ENCODE assay signal across 31 cellular contexts in the genomic region with DNA sequence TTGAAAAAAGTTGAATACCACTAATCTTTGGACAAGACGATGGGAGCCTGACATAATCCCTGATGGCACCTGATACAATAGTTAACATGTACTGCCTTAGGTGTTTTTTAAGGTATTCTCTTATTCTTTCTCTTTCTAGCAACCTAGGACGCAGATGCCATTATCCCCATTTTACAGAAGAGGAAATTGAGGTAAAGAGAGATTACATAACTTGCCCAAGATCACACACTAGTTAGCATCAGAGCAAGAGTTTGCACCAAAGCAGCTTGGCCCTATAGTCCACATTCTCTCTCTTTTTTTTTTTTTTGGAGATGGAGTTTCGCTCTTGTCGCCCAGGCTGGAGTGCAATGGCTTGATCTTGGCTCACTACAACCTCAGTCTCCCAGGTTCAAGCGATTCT.
"Had no signal": no experiment of that assay in that cellular context is flagged by ENCODE, and none has a peak within 500 bp of the region (broad histone marks: within the 10 kb centered on the region; RNA-seq: fewer than 3 reads in every experiment).

No MANE protein-coding gene starts in this region.

- H3K9me3 Mint-ChIP-seq: mesothelial cell of epicardium; naive thymus-derived CD4-positive, alpha-beta T cell; natural killer cell treated with Interleukin-12 subunit alpha and Interleukin-12 subunit beta and Interleukin-15 and Interleukin-18, amount 100 ng/mL, for 72 hours; neural progenitor cell; stimulated activated effector memory CD8-positive, alpha-beta T cell treated with anti-CD3 and anti-CD28 coated beads, Interleukin-12 subunit alpha, Interleukin-12 subunit beta, amount 100 ng/mL, for 72 hours; stimulated activated naive CD8-positive, alpha-beta T cell treated with anti-CD3 and anti-CD28 coated beads, Interleukin-15, Interleukin-2, amounts not matched to agents 100 ng/mL and 50 ng/mL, for 24 hours; type B pancreatic cell had no signal

- H3K9me3 ChIP-seq: lower lobe of right lung, mucosa of descending colon, neutrophil, pancreas, prostate gland, sigmoid colon, spleen, suprapubic skin, thoracic aorta, tibial artery, uterus had no signal

- FAIRE-seq: keratinocyte, pancreas, small intestine had no signal

- H3K36me3 Mint-ChIP-seq: mesothelial cell of epicardium; naive thymus-derived CD4-positive, alpha-beta T cell; natural killer cell treated with Interleukin-12 subunit alpha and Interleukin-12 subunit beta and Interleukin-15 and Interleukin-18, amount 100 ng/mL, for 72 hours; neural progenitor cell; stimulated activated effector memory CD8-positive, alpha-beta T cell treated with anti-CD3 and anti-CD28 coated beads, Interleukin-12 subunit alpha, Interleukin-12 subunit beta, amount 100 ng/mL, for 72 hours; type B pancreatic cell had no signal

- H3K4me3 ChIP-seq: lower lobe of right lung, mucosa of descending colon, pancreas, prostate gland, sigmoid colon, spleen, suprapubic skin, thoracic aorta, tibial artery, uterus had no signal

- ATAC-seq: left cardiac atrium; left lobe of liver; lower lobe of right lung; mucosa of descending colon; naive thymus-derived CD4-positive, alpha-beta T cell; natural killer cell treated with Interleukin-12 subunit alpha and Interleukin-12 subunit beta and Interleukin-15 and Interleukin-18, amount 100 ng/mL, for 72 hours; pancreas; right cardiac atrium; stimulated activated effector memory CD8-positive, alpha-beta T cell treated with anti-CD3 and anti-CD28 coated beads, Interleukin-12 subunit alpha, Interleukin-12 subunit beta, amount 100 ng/mL, for 72 hours had no signal

- DNase-seq: hippocampal formation; kidney glomerular epithelial cell; left cardiac atrium; lower lobe of right lung; mammary epithelial cell; mesendoderm; mucosa of descending colon; naive thymus-derived CD4-positive, alpha-beta T cell; occipital lobe; pancreas; retina; right cardiac atrium; sigmoid colon; small intestine; spleen; stimulated activated CD4-positive, alpha-beta T cell treated with anti-CD3 and anti-CD28 coated beads, Interleukin-4, amount 100 ng/mL, for 24 hours; stimulated activated naive CD4-positive, alpha-beta T cell; tibial artery; uterus had no signal

- H3K4me1 ChIP-seq: prostate gland, uterus had no signal

- H3K36me3 ChIP-seq: lower lobe of right lung, neural progenitor cell, neutrophil, pancreas, prostate gland, sigmoid colon, spleen, suprapubic skin, thoracic aorta, tibial artery, uterus had no signal

- H3K27ac Mint-ChIP-seq: naive thymus-derived CD4-positive, alpha-beta T cell; natural killer cell treated with Interleukin-12 subunit alpha and Interleukin-12 subunit beta and Interleukin-15 and Interleukin-18, amount 100 ng/mL, for 72 hours; neural progenitor cell; stimulated activated effector memory CD8-positive, alpha-beta T cell treated with anti-CD3 and anti-CD28 coated beads, Interleukin-12 subunit alpha, Interleukin-12 subunit beta, amount 100 ng/mL, for 72 hours; stimulated activated naive CD8-positive, alpha-beta T cell treated with anti-CD3 and anti-CD28 coated beads, Interleukin-15, Interleukin-2, amounts not matched to agents 100 ng/mL and 50 ng/mL, for 24 hours had no signal

- H3K27me3 Mint-ChIP-seq: stimulated activated naive CD8-positive, alpha-beta T cell treated with anti-CD3 and anti-CD28 coated beads, Interleukin-15, Interleukin-2, amounts not matched to agents 100 ng/mL and 50 ng/mL, for 24 hours had no signal

- H3K27ac ChIP-seq: neural progenitor cell, neutrophil had no signal

- H3K9ac ChIP-seq: neural progenitor cell had no signal

- H3K27me3 ChIP-seq: neural progenitor cell, pancreas, sigmoid colon, suprapubic skin, tibial artery, uterus had no signal

- H3K4me3 Mint-ChIP-seq: natural killer cell treated with Interleukin-12 subunit alpha and Interleukin-12 subunit beta and Interleukin-15 and Interleukin-18, amount 100 ng/mL, for 72 hours; stimulated activated naive CD8-positive, alpha-beta T cell treated with anti-CD3 and anti-CD28 coated beads, Interleukin-15, Interleukin-2, amounts not matched to agents 100 ng/mL and 50 ng/mL, for 24 hours had no signal
